In the genomic region with DNA sequence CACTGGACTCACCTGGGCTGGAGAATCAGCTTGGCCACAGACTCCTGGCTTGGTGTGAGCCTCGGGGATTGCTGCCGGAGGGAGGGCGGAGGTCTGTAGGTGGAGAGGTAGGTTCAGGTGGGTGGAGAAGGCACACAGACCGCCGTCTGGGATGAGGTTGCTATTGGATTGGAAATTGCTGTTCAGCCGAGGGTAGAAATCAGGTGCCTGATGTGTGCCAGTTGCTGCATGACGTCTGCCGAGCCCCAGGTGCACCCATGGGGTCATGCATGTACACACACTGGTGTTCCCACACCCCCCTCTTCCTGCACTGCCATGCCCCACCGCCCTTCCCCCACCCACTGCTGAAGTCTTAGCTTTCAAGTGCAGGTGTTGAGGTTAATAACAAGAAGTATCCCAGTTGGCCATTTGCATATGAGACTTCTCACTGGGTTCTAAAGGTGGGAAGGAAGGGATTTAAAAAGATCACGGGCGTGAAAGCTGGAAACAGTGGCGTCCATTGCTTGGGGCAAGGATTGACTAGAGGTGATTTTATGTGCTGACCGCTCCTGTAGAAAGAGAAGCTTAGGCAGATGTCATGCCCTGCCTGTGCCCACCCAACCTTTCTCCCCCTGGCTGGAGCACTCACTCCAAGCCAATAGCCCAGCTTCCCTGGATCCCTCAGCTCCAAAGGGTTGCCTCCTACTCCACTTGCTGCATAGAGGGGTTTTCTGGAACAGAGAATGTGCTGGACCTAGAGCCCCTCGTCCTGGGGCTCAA, we compare ENCODE assay signal across 8 cellular contexts.
A peak's percentile ranks its signal among the peaks of the same experiment; 100 is the strongest.
DNase-seq lines count a peak whose midpoint lies in the region; ATAC-seq and TF ChIP-seq lines count a peak whose summit lies in the region.

No MANE protein-coding gene starts in this region.

- peak overlapping the region; percentile 17 for H3K4me3 Mint-ChIP-seq in activated naive CD8-positive, alpha-beta T cell
- no peak overlapping the region for H3K4me3 Mint-ChIP-seq in activated naive CD8-positive, alpha-beta T cell treated with anti-CD3 and anti-CD28 coated beads for 36 hours
- H3K4me3 Mint-ChIP-seq in CD14-positive monocyte, result no peak overlapping the region

- H3K4me3 ChIP-seq in transverse colon (no peak overlapping the region), ovary (no peak overlapping the region)

- H3K27ac ChIP-seq in caudate nucleus (ENCODE audit: low read depth, low read length) (peak overlapping the region; percentile 87), transverse colon (peak overlapping the region in 2 of 4 donors; percentile 8 to 65), ovary (no peak overlapping the region)

- H3K4me1 Mint-ChIP-seq in activated naive CD8-positive, alpha-beta T cell (ENCODE audit: low read depth), result peaks cover 58% of the 10 kb centered on the region
- peaks cover 50% of the 10 kb centered on the region for H3K4me1 Mint-ChIP-seq in activated naive CD8-positive, alpha-beta T cell treated with anti-CD3 and anti-CD28 coated beads for 36 hours
- peaks cover 52% of the 10 kb centered on the region for H3K4me1 Mint-ChIP-seq in CD14-positive monocyte

- in situ Hi-C loops in transverse colon (cut with MboI; ENCODE audit: low pct_ligation_motif_present in 1 of 4, low pct_unique_long_range_greater_than_20kb in 1 of 4, low sequenced_read_pairs in 3 of 4), result no loop called here

- peak; percentile 66 for ATAC-seq in HG03108 (IDR thresholded peaks at IDR 0.05; ENCODE audit: unreplicated experiment)

- H3K9me3 Mint-ChIP-seq in activated naive CD8-positive, alpha-beta T cell (ENCODE audit: low read depth), result no peaks in the 10 kb centered on the region
- H3K9me3 Mint-ChIP-seq in activated naive CD8-positive, alpha-beta T cell treated with anti-CD3 and anti-CD28 coated beads for 36 hours, result no peaks in the 10 kb centered on the region
- H3K9me3 Mint-ChIP-seq in CD14-positive monocyte, result peaks cover 0 to 2% (median 0%) of the 10 kb centered on the region in 7 donors

- no peak for TF ChIP-seq CTCF in transverse colon (IDR thresholded peaks at IDR 0.05)
- no peak for TF ChIP-seq CTCF in CD14-positive monocyte (IDR thresholded peaks at IDR 0.05)
- no peak for TF ChIP-seq CTCF in ovary (IDR thresholded peaks at IDR 0.05)

- H3K4me1 ChIP-seq in transverse colon, result peaks cover 0 to 21% (median 5%) of the 10 kb centered on the region in 4 donors
- H3K4me1 ChIP-seq in ovary (ENCODE audit: insufficient read depth), result peaks cover 14% of the 10 kb centered on the region

- H3K9me3 ChIP-seq in transverse colon (no peaks in the 10 kb centered on the region), ovary (no peaks in the 10 kb centered on the region)

- H3K36me3 Mint-ChIP-seq in activated naive CD8-positive, alpha-beta T cell, result peaks cover 2% of the 10 kb centered on the region
- H3K36me3 Mint-ChIP-seq in activated naive CD8-positive, alpha-beta T cell treated with anti-CD3 and anti-CD28 coated beads for 36 hours, result no peaks in the 10 kb centered on the region
- H3K36me3 Mint-ChIP-seq in CD14-positive monocyte, result peaks cover 0 to 4% of the 10 kb centered on the region in 2 donors

- WGBS in transverse colon (ENCODE audit: low coverage in 1 of 2), 2 donors, result 86% methylated on average over 14 of the region's 14 CpGs; no CpG with 5 or more reads in 1 of the 2 donors
- WGBS in ovary, 3 donors, result 89 to 92% (median 92%) methylated on average over 14 of the region's 14 CpGs

- no peak overlapping the region for H3K27ac Mint-ChIP-seq in activated naive CD8-positive, alpha-beta T cell
- no peak overlapping the region for H3K27ac Mint-ChIP-seq in activated naive CD8-positive, alpha-beta T cell treated with anti-CD3 and anti-CD28 coated beads for 36 hours
- no peak overlapping the region for H3K27ac Mint-ChIP-seq in CD14-positive monocyte

- TF ChIP-seq POLR2A in transverse colon (IDR thresholded peaks at IDR 0.05) (no peak), ovary (IDR thresholded peaks at IDR 0.05) (no peak)

- no peak for DNase-seq in activated naive CD8-positive, alpha-beta T cell treated with anti-CD3 and anti-CD28 coated beads for 36 hours
- DNase-seq in caudate nucleus (lab: John Stamatoyannopoulos, UW) (no peak), transverse colon (peak; percentile 82), SIG-M5 (lab: John Stamatoyannopoulos, UW) (no peak), CD14-positive monocyte (ENCODE audit: low spot score) (no peak), ovary (no peak)

- no peak for TF ChIP-seq EP300 in transverse colon (IDR thresholded peaks at IDR 0.05; ENCODE audit: low read depth)
- TF ChIP-seq EP300 in ovary (IDR thresholded peaks at IDR 0.05), result no peak

- intact Hi-C loops in transverse colon (cut with DNase I; ENCODE audit: low total_unique reads) (no loop called here), CD14-positive monocyte (cut with micrococcal nuclease) (no loop called here), ovary (cut with DNase I) (no loop called here)

- H3K27me3 ChIP-seq in transverse colon (no peaks in the 10 kb centered on the region), ovary (no peaks in the 10 kb centered on the region)

- H3K36me3 ChIP-seq in transverse colon (no peaks in the 10 kb centered on the region), ovary (no peaks in the 10 kb centered on the region)

- no peaks in the 10 kb centered on the region for H3K27me3 Mint-ChIP-seq in activated naive CD8-positive, alpha-beta T cell
- no peaks in the 10 kb centered on the region for H3K27me3 Mint-ChIP-seq in activated naive CD8-positive, alpha-beta T cell treated with anti-CD3 and anti-CD28 coated beads for 36 hours
- peaks cover 4 to 15% (median 15%) of the 10 kb centered on the region in 3 donors for H3K27me3 Mint-ChIP-seq in CD14-positive monocyte (ENCODE audit: low read depth in 3 of 3)
